In the genomic region with DNA sequence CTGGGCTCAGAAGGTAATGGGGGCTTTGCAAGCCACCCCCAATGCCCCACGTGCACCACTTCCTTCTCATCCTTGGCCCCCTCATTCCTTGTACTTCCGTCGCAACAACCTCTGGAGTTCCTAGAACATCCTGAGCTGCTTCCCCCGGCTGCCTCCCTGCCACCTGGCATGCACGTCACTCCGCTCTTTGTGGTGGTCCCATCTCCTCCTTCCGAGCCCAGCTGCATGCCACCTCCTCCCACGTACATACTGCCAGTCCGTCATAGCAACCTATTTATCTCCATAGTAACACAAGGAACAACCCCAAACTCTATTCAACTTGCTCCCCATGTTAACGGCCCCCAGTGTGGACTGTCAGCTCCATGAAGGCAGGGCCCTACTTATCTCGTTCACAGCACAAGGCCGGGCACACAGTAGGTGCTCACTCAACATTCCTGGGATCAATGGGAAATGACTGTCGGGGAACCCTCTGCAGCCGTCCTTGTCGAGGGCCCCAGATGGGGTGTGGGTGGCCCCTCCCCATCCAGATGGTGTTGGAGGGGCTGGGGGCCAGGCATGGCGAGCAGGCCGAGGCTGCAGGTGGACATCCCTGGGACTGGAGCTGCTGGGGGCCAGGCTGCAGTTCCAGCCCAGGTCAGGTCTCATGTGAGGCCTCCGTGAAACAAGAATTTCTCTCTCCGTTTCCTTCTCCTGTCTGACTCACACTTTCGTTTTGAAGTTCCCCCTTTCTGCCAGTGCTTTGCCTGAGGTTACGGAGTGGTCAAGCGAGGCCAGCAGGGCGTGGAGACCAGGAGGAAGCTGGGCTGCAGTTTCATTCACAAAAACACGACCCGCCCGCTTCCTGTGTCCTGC, we compare ENCODE assay signal across 1 cellular context.
A peak's percentile ranks its signal among the peaks of the same experiment; 100 is the strongest.
TF ChIP-seq lines count a peak whose summit lies in the region.

No MANE protein-coding gene starts in this region.

TF ChIP-seq in K562, 482 proteins besides CTCF, POLR2A, EP300 and RAD21 (continued from another document and continues in another):
- TF ChIP-seq PRDM10 (IDR thresholded peaks at IDR 0.05; ENCODE audit: partially characterized antibody): peak; percentile 34
- TF ChIP-seq ZBTB40 (IDR thresholded peaks at IDR 0.05): peak; percentile 68; the same call in 1 of the 2 replicates
- TF ChIP-seq ZBTB40 (CRISPR knock-in tag; IDR thresholded peaks at IDR 0.05): no peak
- TF ChIP-seq STAG1 (CRISPR knock-in tag; IDR thresholded peaks at IDR 0.05; ENCODE audit: borderline replicate concordance): 0 out of 2 replicates have a peak, but pooled peaks have one; percentile 9
- TF ChIP-seq POLR3A (IDR thresholded peaks at IDR 0.05; ENCODE audit: borderline replicate concordance, extremely low read depth, insufficient read depth, insufficient read length): no peak
- no peak for TF ChIP-seq KDM1A (IDR thresholded peaks at IDR 0.05)
- TF ChIP-seq, protein P1, sequence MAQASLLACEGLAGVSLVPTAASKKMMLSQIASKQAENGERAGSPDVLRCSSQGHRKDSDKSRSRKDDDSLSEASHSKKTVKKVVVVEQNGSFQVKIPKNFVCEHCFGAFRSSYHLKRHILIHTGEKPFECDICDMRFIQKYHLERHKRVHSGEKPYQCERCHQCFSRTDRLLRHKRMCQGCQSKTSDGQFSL (CRISPR knock-in tag; IDR thresholded peaks at IDR 0.05): 0 out of 2 replicates have a peak, but pooled peaks have one; percentile 6
- TF ChIP-seq, protein P1 (tag; IDR thresholded peaks at IDR 0.05): no peak
- TF ChIP-seq MYNN (IDR thresholded peaks at IDR 0.05): peak; percentile 51; the same call in 1 of the 2 replicates
- TF ChIP-seq MYNN (CRISPR knock-in tag; IDR thresholded peaks at IDR 0.05): no peak
- TF ChIP-seq, protein P2, sequence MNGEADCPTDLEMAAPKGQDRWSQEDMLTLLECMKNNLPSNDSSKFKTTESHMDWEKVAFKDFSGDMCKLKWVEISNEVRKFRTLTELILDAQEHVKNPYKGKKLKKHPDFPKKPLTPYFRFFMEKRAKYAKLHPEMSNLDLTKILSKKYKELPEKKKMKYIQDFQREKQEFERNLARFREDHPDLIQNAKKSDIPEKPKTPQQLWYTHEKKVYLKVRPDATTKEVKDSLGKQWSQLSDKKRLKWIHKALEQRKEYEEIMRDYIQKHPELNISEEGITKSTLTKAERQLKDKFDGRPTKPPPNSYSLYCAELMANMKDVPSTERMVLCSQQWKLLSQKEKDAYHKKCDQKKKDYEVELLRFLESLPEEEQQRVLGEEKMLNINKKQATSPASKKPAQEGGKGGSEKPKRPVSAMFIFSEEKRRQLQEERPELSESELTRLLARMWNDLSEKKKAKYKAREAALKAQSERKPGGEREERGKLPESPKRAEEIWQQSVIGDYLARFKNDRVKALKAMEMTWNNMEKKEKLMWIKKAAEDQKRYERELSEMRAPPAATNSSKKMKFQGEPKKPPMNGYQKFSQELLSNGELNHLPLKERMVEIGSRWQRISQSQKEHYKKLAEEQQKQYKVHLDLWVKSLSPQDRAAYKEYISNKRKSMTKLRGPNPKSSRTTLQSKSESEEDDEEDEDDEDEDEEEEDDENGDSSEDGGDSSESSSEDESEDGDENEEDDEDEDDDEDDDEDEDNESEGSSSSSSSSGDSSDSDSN (IDR thresholded peaks at IDR 0.05; ENCODE audit: borderline replicate concordance in 1 of 2, low read depth in 2 of 2, low read length in 2 of 2): peak; percentile 55 to 86; a peak in 3 of 4 replicates
- TF ChIP-seq CCAR2 (IDR thresholded peaks at IDR 0.05; ENCODE audit: low read depth, low read length): no peak
- no peak for TF ChIP-seq NFRKB (IDR thresholded peaks at IDR 0.05; ENCODE audit: low read depth)
- TF ChIP-seq NR2C1 (IDR thresholded peaks at IDR 0.05): no peak
- TF ChIP-seq NR2C1 (tag; IDR thresholded peaks at IDR 0.05): peak; percentile 57
- no peak for TF ChIP-seq FUS (optimal IDR thresholded peaks at IDR 0.05; ENCODE audit: low read depth, low read length)
- TF ChIP-seq, protein P3, sequence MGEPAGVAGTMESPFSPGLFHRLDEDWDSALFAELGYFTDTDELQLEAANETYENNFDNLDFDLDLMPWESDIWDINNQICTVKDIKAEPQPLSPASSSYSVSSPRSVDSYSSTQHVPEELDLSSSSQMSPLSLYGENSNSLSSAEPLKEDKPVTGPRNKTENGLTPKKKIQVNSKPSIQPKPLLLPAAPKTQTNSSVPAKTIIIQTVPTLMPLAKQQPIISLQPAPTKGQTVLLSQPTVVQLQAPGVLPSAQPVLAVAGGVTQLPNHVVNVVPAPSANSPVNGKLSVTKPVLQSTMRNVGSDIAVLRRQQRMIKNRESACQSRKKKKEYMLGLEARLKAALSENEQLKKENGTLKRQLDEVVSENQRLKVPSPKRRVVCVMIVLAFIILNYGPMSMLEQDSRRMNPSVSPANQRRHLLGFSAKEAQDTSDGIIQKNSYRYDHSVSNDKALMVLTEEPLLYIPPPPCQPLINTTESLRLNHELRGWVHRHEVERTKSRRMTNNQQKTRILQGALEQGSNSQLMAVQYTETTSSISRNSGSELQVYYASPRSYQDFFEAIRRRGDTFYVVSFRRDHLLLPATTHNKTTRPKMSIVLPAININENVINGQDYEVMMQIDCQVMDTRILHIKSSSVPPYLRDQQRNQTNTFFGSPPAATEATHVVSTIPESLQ (CRISPR knock-in tag; IDR thresholded peaks at IDR 0.05): 0 out of 2 replicates have a peak, but pooled peaks have one; percentile 79
- peak; percentile 44; the same call in 1 of the 2 replicates for TF ChIP-seq ZNF24 (IDR thresholded peaks at IDR 0.05)
- TF ChIP-seq SOX6 (IDR thresholded peaks at IDR 0.05): peak; percentile 35; the same call in 1 of the 2 replicates
- TF ChIP-seq, protein P4, sequence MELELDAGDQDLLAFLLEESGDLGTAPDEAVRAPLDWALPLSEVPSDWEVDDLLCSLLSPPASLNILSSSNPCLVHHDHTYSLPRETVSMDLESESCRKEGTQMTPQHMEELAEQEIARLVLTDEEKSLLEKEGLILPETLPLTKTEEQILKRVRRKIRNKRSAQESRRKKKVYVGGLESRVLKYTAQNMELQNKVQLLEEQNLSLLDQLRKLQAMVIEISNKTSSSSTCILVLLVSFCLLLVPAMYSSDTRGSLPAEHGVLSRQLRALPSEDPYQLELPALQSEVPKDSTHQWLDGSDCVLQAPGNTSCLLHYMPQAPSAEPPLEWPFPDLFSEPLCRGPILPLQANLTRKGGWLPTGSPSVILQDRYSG (tag; conservative IDR thresholded peaks at IDR 0.05; ENCODE audit: low read depth): peak; percentile 68; the same call in 1 of the 2 replicates
- TF ChIP-seq BRCA1 (IDR thresholded peaks at IDR 0.05): no peak
- TF ChIP-seq BRCA1 (CRISPR knock-in tag; IDR thresholded peaks at IDR 0.05): 0 out of 2 replicates have a peak, but pooled peaks have one; percentile 70
- no peak for TF ChIP-seq ZHX1 (conservative IDR thresholded peaks at IDR 0.05; ENCODE audit: low read length)
- TF ChIP-seq U2AF2 (optimal IDR thresholded peaks at IDR 0.05; ENCODE audit: low read depth, low read length): no peak
- 0 out of 2 replicates have a peak, but pooled peaks have one; percentile 51 for TF ChIP-seq MTA3 (IDR thresholded peaks at IDR 0.05; ENCODE audit: borderline replicate concordance)
- TF ChIP-seq NCOA1 (IDR thresholded peaks at IDR 0.05; ENCODE audit: low read depth): peak; percentile 56
- peak in 1 of 2 experiments; percentile 77; a peak in 1 of 4 replicates for TF ChIP-seq KDM4B (IDR thresholded peaks at IDR 0.05; ENCODE audit: borderline replicate concordance in 2 of 2, low read depth in 1 of 2)
- peak; percentile 61 for TF ChIP-seq RBFOX2 (IDR thresholded peaks at IDR 0.05; ENCODE audit: low read depth, low read length)
